In the genomic region with DNA sequence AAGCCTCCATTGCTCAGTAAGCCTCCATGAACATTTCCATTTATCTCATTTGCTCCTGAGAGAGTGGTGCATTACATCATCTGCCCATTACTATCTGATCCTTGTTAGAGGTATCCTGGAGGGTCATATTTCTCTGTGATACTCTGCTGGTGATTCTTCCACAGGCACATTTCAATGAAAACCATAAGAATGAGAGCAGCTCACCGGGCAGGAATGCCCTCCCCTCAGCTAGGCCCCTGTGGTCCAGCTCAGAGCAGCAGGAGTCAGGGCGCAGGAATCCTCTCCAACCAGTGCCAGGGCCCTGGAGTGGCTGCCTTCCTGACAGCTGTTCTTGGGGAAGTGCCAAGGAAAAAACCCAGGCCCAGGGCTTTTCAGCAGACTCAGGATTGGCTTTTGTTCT, we compare ENCODE assay signal across 13 cellular contexts. TPM values are rescaled to one million over a fixed set of nuclear protein-coding genes. Genes with fewer than 3 reads are reported as not detected.
DNase-seq lines count a peak whose midpoint lies in the region; ATAC-seq, FAIRE-seq and TF ChIP-seq lines count a peak whose summit lies in the region.
"Not testable (repeated sequence)": the region's sequence is repeated elsewhere in the genome, so short reads cannot be mapped to it uniquely, and the experiment has no call there.
"Had no signal": no experiment of that assay in that cellular context is flagged by ENCODE, and none has a peak within 500 bp of the region (broad histone marks: within the 10 kb centered on the region; RNA-seq: fewer than 3 reads in every experiment).

No MANE protein-coding gene starts in this region.

- not testable (repeated sequence) for H3K4me1 ChIP-seq in Panc1 (ENCODE audit: control insufficient read depth, insufficient read depth, low read length); astrocyte (ENCODE audit: insufficient read depth, low read length); heart left ventricle

- not testable (repeated sequence) for H3K36me3 ChIP-seq in Panc1 (ENCODE audit: control insufficient read depth, insufficient read depth, low read length); astrocyte (ENCODE audit: insufficient read depth, low read length); heart left ventricle

- 25 to 71% methylated on average over 1 to 2 of the region's 2 CpGs; no CpG with 5 or more reads in 2 of the 4 donors for WGBS in heart left ventricle, 4 donors

- H3K36me3 Mint-ChIP-seq in HFFc6 (ENCODE audit: low read depth); astrocyte (ENCODE audit: low read depth, unreplicated experiment): not testable (repeated sequence)

- CTCF ChIA-PET in Panc1 (lab: Charles Lee), result not testable (repeated sequence)

- peak; percentile 94 for FAIRE-seq in astrocyte (lab: Jason Lieb, UNC)

- not testable (repeated sequence) for H3K9ac ChIP-seq in astrocyte (ENCODE audit: low read length)

- H3K27me3 Mint-ChIP-seq in HFFc6 (ENCODE audit: insufficient read depth); astrocyte (ENCODE audit: low read depth, unreplicated experiment): not testable (repeated sequence)

- BruUV-seq in Panc1 (replicated peaks; lab: Mats Ljungman, UMichigan), result not testable (repeated sequence)

- ATAC-seq in Panc1 (peak; percentile 68), heart left ventricle (peak; percentile 40 to 64 (median 54))

- not testable (repeated sequence) for H3K79me2 ChIP-seq in astrocyte (ENCODE audit: insufficient read depth, low read length)

- not testable (repeated sequence) for TF ChIP-seq CTCF in AG09309 (IDR thresholded peaks at IDR 0.05; ENCODE audit: control insufficient read depth, insufficient read depth, low read depth, low read length, missing control alignments); HFFc6 (IDR thresholded peaks at IDR 0.05); Panc1 (IDR thresholded peaks at IDR 0.05); astrocyte (IDR thresholded peaks at IDR 0.05; ENCODE audit: insufficient read depth, low read depth, low read length); heart left ventricle (IDR thresholded peaks at IDR 0.05)

- H3K4me3 ChIP-seq in AG09309 (ENCODE audit: control insufficient read depth, low read depth, low read length); Panc1 (ENCODE audit: low read depth in 2 of 2, low read length in 2 of 2); astrocyte (ENCODE audit: insufficient read depth, low read depth, low read length); heart left ventricle: not testable (repeated sequence)

- DNase-seq in AG09309 (ENCODE audit: low read depth) (peak; percentile 67), HFFc6 (peak; percentile 96), astrocyte (ENCODE audit: low read depth) (peak; percentile 88), fibroblast of gingiva (ENCODE audit: low read depth) (peak; percentile 79), myocyte (ENCODE audit: low read depth) (peak; percentile 80)
- DNase-seq in Panc1 (ENCODE audit: low read depth, low spot score); heart left ventricle: not testable (repeated sequence)

- not testable (repeated sequence) for H3K27ac ChIP-seq in Panc1 (ENCODE audit: low read length); heart left ventricle
- peak overlapping the region; percentile 33 for H3K27ac ChIP-seq in astrocyte (ENCODE audit: low read depth, low read length)

- TF ChIP-seq POLR2A in heart left ventricle (IDR thresholded peaks at IDR 0.05), result not testable (repeated sequence)

- H3K4me1 Mint-ChIP-seq in HFFc6 (ENCODE audit: low read depth); astrocyte (ENCODE audit: low read depth, unreplicated experiment): not testable (repeated sequence)

- POLR2A ChIA-PET in Panc1 (lab: Charles Lee), result not testable (repeated sequence)

- H3K9me3 Mint-ChIP-seq in HFFc6; astrocyte (ENCODE audit: unreplicated experiment): not testable (repeated sequence)

- peak overlapping the region; percentile 80 for H3K27ac Mint-ChIP-seq in HFFc6
- not testable (repeated sequence) for H3K27ac Mint-ChIP-seq in astrocyte (ENCODE audit: unreplicated experiment)

- not testable (repeated sequence) for H3K4me3 Mint-ChIP-seq in HFFc6; astrocyte (ENCODE audit: unreplicated experiment)

- H3K27me3 ChIP-seq in Panc1 (ENCODE audit: control insufficient read depth, insufficient read depth, low read length); astrocyte (ENCODE audit: insufficient read depth, low read length); heart left ventricle: not testable (repeated sequence)

- not testable (repeated sequence) for H2AFZ ChIP-seq in astrocyte (ENCODE audit: low read depth, low read length)

- in situ Hi-C loops in Panc1 (cut with HindIII; ENCODE audit: low pct_unique_long_range_greater_than_20kb, low sequenced_read_pairs), result not testable (repeated sequence)

- H4K20me1 ChIP-seq in astrocyte (ENCODE audit: insufficient read depth, low read length), result not testable (repeated sequence)

- intact Hi-C loops in Panc1 (cut with micrococcal nuclease; ENCODE audit: unreplicated experiment); heart left ventricle (cut with DNase I): not testable (repeated sequence)

- not testable (repeated sequence) for H3K9me3 ChIP-seq in Panc1 (ENCODE audit: control insufficient read depth, insufficient read depth, low read depth, low read length); astrocyte (ENCODE audit: insufficient read depth, low read depth, low read length); heart left ventricle

- not testable (repeated sequence) for H3K4me2 ChIP-seq in astrocyte (ENCODE audit: low read length)

RNA-seq across cellular contexts. Expression of a gene that starts 50.0 kb away (rescaled TPM):
- not detected for total RNA-seq in HFFc6 (2021; fragmentation: NEBNext Ultra II Directional; extraction: Animal tissue kit (Norgen Biotek cat#: 25700))
- total RNA-seq in Panc1 (2021; ENCODE audit: unreplicated experiment), result not detected
- not detected for polyA plus RNA-seq in Panc1 (2012; ENCODE audit: insufficient read length)
- total RNA-seq in astrocyte, result 0.70 TPM in 1 of 2 replicates, not detected in the other
- not detected for total RNA-seq in heart left ventricle
- polyA plus RNA-seq in heart left ventricle, result not detected
- total RNA-seq in myocyte, result not detected in 2 replicates
- polyA plus RNA-seq in myocyte (2012), result not detected
- total RNA-seq: activated CD4-positive, alpha-beta T cell treated with anti-CD3 and anti-CD28 coated beads, Interleukin-2, amount 10 ng/mL, durations not matched to agents 7 days and 5 days; adrenal gland; CD4-positive, CD25-positive, alpha-beta regulatory T cell; dorsolateral prefrontal cortex; gastrocnemius medialis; psoas muscle had no signal
- polyA plus RNA-seq: adrenal gland; CD4-positive, CD25-positive, alpha-beta regulatory T cell; psoas muscle had no signal
